In genomic region chr2:145007673-145008263, GRCh38 we compare ENCODE assay signal across 15 cellular contexts.
DNase-seq lines count a peak whose midpoint lies in the region; ATAC-seq and TF ChIP-seq lines count a peak whose summit lies in the region.
"Had no signal": no experiment of that assay in that cellular context is flagged by ENCODE, and none has a peak within 500 bp of the region (broad histone marks: within the 10 kb centered on the region; RNA-seq: fewer than 3 reads in every experiment).

No MANE protein-coding gene starts in this region.

- no peak for TF ChIP-seq CTCF in neural progenitor cell (IDR thresholded peaks at IDR 0.05)

- ATAC-seq in GM19351 (IDR thresholded peaks at IDR 0.05; ENCODE audit: unreplicated experiment) = no peak
- ATAC-seq: stimulated activated naive CD8-positive, alpha-beta T cell treated with anti-CD3 and anti-CD28 coated beads, Interleukin-15, amount 100 ng/mL, for 72 hours had no signal

- no peak overlapping the region for H3K4me3 Mint-ChIP-seq in neural progenitor cell
- H3K4me3 Mint-ChIP-seq in activated T-helper 1 cell treated with anti-CD3 and anti-CD28 coated beads, Interleukin-12 subunit alpha, Interleukin-12 subunit beta, Interleukin-2, Interleukin-4 antibody, amounts not matched to agents 30 ng/mL and 10 ng/mL and 1 ng/mL, durations not matched to agents 14 hours and 24 hours and 36 hours = no peak overlapping the region
- H3K4me3 Mint-ChIP-seq: CD4-positive, alpha-beta T cell; stimulated activated naive CD8-positive, alpha-beta T cell treated with anti-CD3 and anti-CD28 coated beads, Interleukin-15, amount 100 ng/mL, for 72 hours had no signal

- H3K27me3 ChIP-seq in neural progenitor cell = no peaks in the 10 kb centered on the region

- H3K36me3 Mint-ChIP-seq in neural progenitor cell = no peaks in the 10 kb centered on the region
- H3K36me3 Mint-ChIP-seq in activated T-helper 1 cell treated with anti-CD3 and anti-CD28 coated beads, Interleukin-12 subunit alpha, Interleukin-12 subunit beta, Interleukin-2, Interleukin-4 antibody, amounts not matched to agents 30 ng/mL and 10 ng/mL and 1 ng/mL, durations not matched to agents 14 hours and 24 hours and 36 hours (ENCODE audit: low read depth) = no peaks in the 10 kb centered on the region

- no peak overlapping the region for H3K27ac Mint-ChIP-seq in neural progenitor cell
- H3K27ac Mint-ChIP-seq in activated T-helper 1 cell treated with anti-CD3 and anti-CD28 coated beads, Interleukin-12 subunit alpha, Interleukin-12 subunit beta, Interleukin-2, Interleukin-4 antibody, amounts not matched to agents 30 ng/mL and 10 ng/mL and 1 ng/mL, durations not matched to agents 14 hours and 24 hours and 36 hours = no peak overlapping the region
- H3K27ac Mint-ChIP-seq: CD4-positive, alpha-beta T cell; stimulated activated naive CD8-positive, alpha-beta T cell treated with anti-CD3 and anti-CD28 coated beads, Interleukin-15, amount 100 ng/mL, for 72 hours had no signal

- no peak overlapping the region for H3K9ac ChIP-seq in neural progenitor cell

- H3K4me1 ChIP-seq in neural progenitor cell = peaks cover 12% of the 10 kb centered on the region

- H3K27ac ChIP-seq in epithelial cell of prostate (peak overlapping the region; percentile 62), neural progenitor cell (no peak overlapping the region)

- peak overlapping the region; percentile 23 for H2AFZ ChIP-seq in neural progenitor cell (replicated peaks)

- no peaks in the 10 kb centered on the region for H4K20me1 ChIP-seq in neural progenitor cell (ENCODE audit: low read depth)

- intact Hi-C loops in activated T-helper 1 cell treated with anti-CD3 and anti-CD28 coated beads, Interleukin-12 subunit alpha, Interleukin-12 subunit beta, Interleukin-2, Interleukin-4 antibody, amounts not matched to agents 30 ng/mL and 10 ng/mL and 1 ng/mL, durations not matched to agents 14 hours and 24 hours and 36 hours (cut with micrococcal nuclease) = no loop called here

- no peaks in the 10 kb centered on the region for H3K9me3 ChIP-seq in neural progenitor cell (ENCODE audit: low read depth)

- no peaks in the 10 kb centered on the region for H3K9me3 Mint-ChIP-seq in neural progenitor cell
- no peaks in the 10 kb centered on the region for H3K9me3 Mint-ChIP-seq in activated T-helper 1 cell treated with anti-CD3 and anti-CD28 coated beads, Interleukin-12 subunit alpha, Interleukin-12 subunit beta, Interleukin-2, Interleukin-4 antibody, amounts not matched to agents 30 ng/mL and 10 ng/mL and 1 ng/mL, durations not matched to agents 14 hours and 24 hours and 36 hours
- H3K9me3 Mint-ChIP-seq: CD4-positive, alpha-beta T cell; stimulated activated naive CD8-positive, alpha-beta T cell treated with anti-CD3 and anti-CD28 coated beads, Interleukin-15, amount 100 ng/mL, for 72 hours had no signal

- no peaks in the 10 kb centered on the region for H3F3A ChIP-seq in neural progenitor cell (ENCODE audit: low read depth)

- DNase-seq in AG08396 (ENCODE audit: low spot score) (peak; percentile 21), NCI-H460 (ENCODE audit: extremely low read depth, low read depth) (peak; percentile 91), epithelial cell of prostate (ENCODE audit: low read depth, low spot score) (no peak), neural progenitor cell (ENCODE audit: low spot score) (no peak), LoVo (ENCODE audit: low spot score) (no peak)
- DNase-seq in stimulated activated CD4-positive, alpha-beta T cell treated with anti-CD3 and anti-CD28 coated beads, Interleukin-15, amount 100 ng/mL, for 24 hours = no peak
- DNase-seq in activated T-helper 1 cell treated with anti-CD3 and anti-CD28 coated beads, Interleukin-12 subunit alpha, Interleukin-12 subunit beta, Interleukin-2, Interleukin-4 antibody, amounts not matched to agents 30 ng/mL and 10 ng/mL and 1 ng/mL, durations not matched to agents 14 hours and 24 hours and 36 hours (ENCODE audit: low spot score) = no peak
- DNase-seq: activated CD4-positive, CD25-positive, alpha-beta regulatory T cell treated with anti-CD3 and anti-CD28 coated beads, Interleukin-2, amount 50 U/mL, for 72 hours; activated naive CD4-positive, alpha-beta T cell treated with Interleukin-2 at 50 U/mL for 16 hours; CD4-positive, alpha-beta T cell; erythroblast; Kasumi-1; OCI-M1; stimulated activated naive CD8-positive, alpha-beta T cell treated with anti-CD3 and anti-CD28 coated beads, Interleukin-15, amount 100 ng/mL, for 72 hours had no signal

- H3K36me3 ChIP-seq in neural progenitor cell = no peaks in the 10 kb centered on the region

- no peaks in the 10 kb centered on the region for H3K79me2 ChIP-seq in neural progenitor cell (ENCODE audit: low read depth)

- H3K27me3 Mint-ChIP-seq in neural progenitor cell (ENCODE audit: insufficient read depth, low read depth) = peaks cover 4% of the 10 kb centered on the region
- H3K27me3 Mint-ChIP-seq in activated T-helper 1 cell treated with anti-CD3 and anti-CD28 coated beads, Interleukin-12 subunit alpha, Interleukin-12 subunit beta, Interleukin-2, Interleukin-4 antibody, amounts not matched to agents 30 ng/mL and 10 ng/mL and 1 ng/mL, durations not matched to agents 14 hours and 24 hours and 36 hours (ENCODE audit: insufficient read depth) = no peaks in the 10 kb centered on the region
- H3K27me3 Mint-ChIP-seq: CD4-positive, alpha-beta T cell; stimulated activated naive CD8-positive, alpha-beta T cell treated with anti-CD3 and anti-CD28 coated beads, Interleukin-15, amount 100 ng/mL, for 72 hours had no signal

- no peak overlapping the region for H3K4me3 ChIP-seq in neural progenitor cell

- no peak overlapping the region for H3K4me2 ChIP-seq in neural progenitor cell

- H3K4me1 Mint-ChIP-seq in neural progenitor cell = peaks cover 9% of the 10 kb centered on the region
- H3K4me1 Mint-ChIP-seq in activated T-helper 1 cell treated with anti-CD3 and anti-CD28 coated beads, Interleukin-12 subunit alpha, Interleukin-12 subunit beta, Interleukin-2, Interleukin-4 antibody, amounts not matched to agents 30 ng/mL and 10 ng/mL and 1 ng/mL, durations not matched to agents 14 hours and 24 hours and 36 hours (ENCODE audit: low read depth) = no peaks in the 10 kb centered on the region
- H3K4me1 Mint-ChIP-seq: stimulated activated naive CD8-positive, alpha-beta T cell treated with anti-CD3 and anti-CD28 coated beads, Interleukin-15, amount 100 ng/mL, for 72 hours had no signal

Comparison
In these comparisons a context has a peak if more than half of its experiments do, and no peak if none do; other contexts are left out.
1. DNase-seq: peak in AG08396 (single experiment) and NCI-H460 (single experiment); none in epithelial cell of prostate (single experiment), neural progenitor cell (single experiment), stimulated activated CD4-positive, alpha-beta T cell treated with anti-CD3 and anti-CD28 coated beads, Interleukin-15, amount 100 ng/mL, for 24 hours (single experiment), LoVo (single experiment) and activated T-helper 1 cell treated with anti-CD3 and anti-CD28 coated beads, Interleukin-12 subunit alpha, Interleukin-12 subunit beta, Interleukin-2, Interleukin-4 antibody, amounts not matched to agents 30 ng/mL and 10 ng/mL and 1 ng/mL, durations not matched to agents 14 hours and 24 hours and 36 hours (single experiment).